Comparison of ENCODE assay signal across 8 cellular contexts in the genomic region with DNA sequence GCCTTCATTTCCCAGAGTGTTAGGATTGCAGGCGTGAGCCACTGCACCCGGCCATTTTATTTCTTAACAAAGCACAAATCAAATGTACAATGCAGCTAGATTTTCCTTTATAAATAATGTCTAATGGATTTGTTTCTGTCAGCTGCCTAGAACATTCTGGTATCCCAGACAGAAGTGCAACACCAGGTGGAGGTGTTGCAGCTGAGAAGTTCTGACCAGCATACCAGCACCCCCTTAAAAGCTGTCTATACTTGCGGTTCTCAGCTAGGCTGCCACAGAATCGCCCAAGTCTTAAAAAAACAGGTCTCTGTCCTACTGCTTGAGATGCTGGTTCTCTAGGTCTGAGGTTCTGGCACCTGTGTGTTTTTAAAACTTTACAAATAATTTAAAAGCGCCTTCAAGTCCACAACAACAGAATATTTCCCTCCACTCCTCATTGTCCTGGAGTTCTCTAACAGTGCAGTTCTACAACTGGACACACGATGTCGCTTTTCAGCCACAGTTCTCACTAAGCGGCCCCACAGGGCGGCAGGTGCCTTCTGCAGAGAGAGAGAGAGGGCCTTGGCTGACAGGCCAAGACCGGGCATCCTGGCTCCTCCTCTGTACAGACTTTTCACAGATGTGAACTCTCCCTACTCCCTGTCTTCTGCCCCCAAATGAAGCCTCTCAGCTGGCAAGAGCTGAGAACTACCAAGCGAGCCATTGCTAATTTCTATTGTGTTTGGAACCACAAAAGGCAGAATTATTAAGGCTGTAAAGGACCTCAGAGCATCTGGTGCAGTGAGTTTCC. TPM values are rescaled to one million over a fixed set of nuclear protein-coding genes. Genes with fewer than 3 reads are reported as not detected.
DNase-seq lines count a peak whose midpoint lies in the region; ATAC-seq and TF ChIP-seq lines count a peak whose summit lies in the region.

No MANE protein-coding gene starts in this region.

- H3K4me1 ChIP-seq in KMS-11 (ENCODE audit: low read depth, poor library complexity, severe bottlenecking): no peaks in the 10 kb centered on the region

- H3K36me3 ChIP-seq in KMS-11 (ENCODE audit: insufficient read depth): no peaks in the 10 kb centered on the region

- H4K20me1 ChIP-seq in KMS-11 (ENCODE audit: insufficient read depth): no peaks in the 10 kb centered on the region

- H3K27ac Mint-ChIP-seq in naive thymus-derived CD8-positive, alpha-beta T cell: no peak overlapping the region
- peak overlapping the region; percentile 5 for H3K27ac Mint-ChIP-seq in stimulated activated naive B cell treated with anti-CD40 and anti-IgM and Interleukin-4, amounts not matched to agents 10 μg/mL and 1 μg/mL and 100 μg/mL, for 72 hours

- no peaks in the 10 kb centered on the region for H3K9me3 Mint-ChIP-seq in naive thymus-derived CD8-positive, alpha-beta T cell
- H3K9me3 Mint-ChIP-seq in stimulated activated naive B cell treated with anti-CD40 and anti-IgM and Interleukin-4, amounts not matched to agents 10 μg/mL and 1 μg/mL and 100 μg/mL, for 72 hours: no peaks in the 10 kb centered on the region

- H3K27ac ChIP-seq in KMS-11: no peak overlapping the region

- no peak overlapping the region for H3K9ac ChIP-seq in KMS-11

- ATAC-seq in naive thymus-derived CD8-positive, alpha-beta T cell: peak; percentile 94 to 99
- peak; percentile 96 to 98 for ATAC-seq in stimulated activated naive B cell treated with anti-CD40 and anti-IgM and Interleukin-4, amounts not matched to agents 10 μg/mL and 1 μg/mL and 100 μg/mL, for 72 hours (replicated peaks)
- no peak for ATAC-seq in GM19463 (IDR thresholded peaks at IDR 0.05; ENCODE audit: unreplicated experiment)

- H3K27me3 Mint-ChIP-seq in naive thymus-derived CD8-positive, alpha-beta T cell: peaks cover 3 to 12% (median 9%) of the 10 kb centered on the region in 5 donors
- H3K27me3 Mint-ChIP-seq in stimulated activated naive B cell treated with anti-CD40 and anti-IgM and Interleukin-4, amounts not matched to agents 10 μg/mL and 1 μg/mL and 100 μg/mL, for 72 hours: peaks cover 26 to 48% of the 10 kb centered on the region in 2 donors

- H3K27me3 ChIP-seq in KMS-11 (ENCODE audit: insufficient read depth, low read depth): peaks cover 18% of the 10 kb centered on the region

- DNase-seq in EH (ENCODE audit: low read depth) (peak; percentile 80), OCI-M1 (lab: John Stamatoyannopoulos, UW) (peak; percentile 89), activated T-cell treated with anti-CD3 and anti-CD28 coated beads for 48 hours (ENCODE audit: low read depth) (peak; percentile 68), fibroblast of gingiva (ENCODE audit: low read depth) (peak; percentile 65)
- DNase-seq in naive thymus-derived CD8-positive, alpha-beta T cell: peak; percentile 47 to 87 (median 72)
- peak; percentile 62 for DNase-seq in stimulated activated naive B cell treated with anti-CD40 and anti-IgM and Interleukin-4, amounts not matched to agents 10 μg/mL and 1 μg/mL and 100 μg/mL, for 72 hours

- peaks cover 0 to 2% (median 0%) of the 10 kb centered on the region in 4 donors for H3K4me1 Mint-ChIP-seq in naive thymus-derived CD8-positive, alpha-beta T cell
- H3K4me1 Mint-ChIP-seq in stimulated activated naive B cell treated with anti-CD40 and anti-IgM and Interleukin-4, amounts not matched to agents 10 μg/mL and 1 μg/mL and 100 μg/mL, for 72 hours: no peaks in the 10 kb centered on the region

- no peak overlapping the region for H3K4me2 ChIP-seq in KMS-11

- no peaks in the 10 kb centered on the region for H3K79me2 ChIP-seq in KMS-11 (ENCODE audit: insufficient read depth, low read depth)

- no peaks in the 10 kb centered on the region for H3K36me3 Mint-ChIP-seq in naive thymus-derived CD8-positive, alpha-beta T cell
- no peaks in the 10 kb centered on the region for H3K36me3 Mint-ChIP-seq in stimulated activated naive B cell treated with anti-CD40 and anti-IgM and Interleukin-4, amounts not matched to agents 10 μg/mL and 1 μg/mL and 100 μg/mL, for 72 hours

- H2AFZ ChIP-seq in KMS-11 (ENCODE audit: low read depth): no peak overlapping the region

- no peak overlapping the region for H3K4me3 ChIP-seq in KMS-11 (IDR thresholded peaks at IDR 0.05; ENCODE audit: insufficient read depth, low read depth, low read length)

- peak; percentile 95 for TF ChIP-seq CTCF in KMS-11 (conservative IDR thresholded peaks at IDR 0.05; ENCODE audit: low read depth, low read length)

- POLR2A ChIA-PET in naive thymus-derived CD8-positive, alpha-beta T cell (lab: Charles Lee): interaction anchor here (0.9 to 2.2 kb wide), 2 partner anchors 64 to 66 kb away, joined by 3 to 6 read pairs; partner anchors contain the start of gene SOST

- no peak overlapping the region for H3K4me3 Mint-ChIP-seq in naive thymus-derived CD8-positive, alpha-beta T cell
- H3K4me3 Mint-ChIP-seq in stimulated activated naive B cell treated with anti-CD40 and anti-IgM and Interleukin-4, amounts not matched to agents 10 μg/mL and 1 μg/mL and 100 μg/mL, for 72 hours: no peak overlapping the region

RNA-seq across cellular contexts. Expression of gene MEOX1, which starts 32.6 kb away (rescaled TPM):
- total RNA-seq in naive thymus-derived CD8-positive, alpha-beta T cell: not detected
- 1 to 10 TPM in 2 of 3 donors, under 1 TPM in 1; 0.66 to 5.9 (median 1.5) TPM for polyA plus RNA-seq in naive thymus-derived CD8-positive, alpha-beta T cell
